1 cellular context compared by ENCODE assay signal in the genomic region with DNA sequence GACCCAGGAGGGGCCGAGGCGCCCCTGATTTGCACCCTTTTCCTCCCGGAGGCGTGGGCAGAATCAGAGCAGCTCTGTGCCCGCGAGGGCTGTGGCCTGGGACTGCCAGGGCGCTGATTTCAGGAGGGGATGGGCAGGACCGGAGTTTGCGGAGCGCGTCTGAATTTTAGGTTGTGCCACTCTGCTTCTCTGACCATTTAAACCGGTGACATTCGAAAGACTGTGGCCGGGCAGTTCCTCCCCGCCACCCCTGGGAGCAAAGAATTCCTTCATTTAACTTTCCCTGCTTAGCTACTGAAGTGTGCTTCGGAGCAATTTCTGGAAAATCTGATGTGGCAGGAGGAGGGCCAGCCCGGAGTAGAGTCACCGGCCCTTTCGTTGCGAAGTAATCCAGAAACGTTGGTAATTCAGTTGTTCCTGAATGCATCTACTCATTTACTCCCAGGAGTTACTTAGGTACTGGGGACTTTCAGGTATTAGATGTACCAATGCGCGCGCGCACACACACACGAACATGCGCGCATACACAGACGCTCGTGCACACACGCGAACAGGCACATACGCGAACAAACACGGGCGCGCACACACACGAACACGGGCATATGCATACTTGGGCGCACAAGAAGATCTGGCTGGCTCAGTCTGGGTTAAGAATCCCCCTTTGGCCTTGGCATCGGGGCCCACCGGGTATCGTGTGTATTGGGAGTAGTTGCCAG.
A peak's percentile ranks its signal among the peaks of the same experiment; 100 is the strongest.
TF ChIP-seq lines count a peak whose summit lies in the region.

No MANE protein-coding gene starts in this region.

TF ChIP-seq in HepG2, 621 proteins besides CTCF, POLR2A, EP300 and RAD21 (continued from another document and continues in another):
- TF ChIP-seq, protein P1, sequence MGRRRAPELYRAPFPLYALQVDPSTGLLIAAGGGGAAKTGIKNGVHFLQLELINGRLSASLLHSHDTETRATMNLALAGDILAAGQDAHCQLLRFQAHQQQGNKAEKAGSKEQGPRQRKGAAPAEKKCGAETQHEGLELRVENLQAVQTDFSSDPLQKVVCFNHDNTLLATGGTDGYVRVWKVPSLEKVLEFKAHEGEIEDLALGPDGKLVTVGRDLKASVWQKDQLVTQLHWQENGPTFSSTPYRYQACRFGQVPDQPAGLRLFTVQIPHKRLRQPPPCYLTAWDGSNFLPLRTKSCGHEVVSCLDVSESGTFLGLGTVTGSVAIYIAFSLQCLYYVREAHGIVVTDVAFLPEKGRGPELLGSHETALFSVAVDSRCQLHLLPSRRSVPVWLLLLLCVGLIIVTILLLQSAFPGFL (CRISPR knock-in tag; IDR thresholded peaks at IDR 0.05) = peak; percentile 89; the same call in 1 of the 2 replicates
- peak; percentile 70; the same call in 1 of the 2 replicates for TF ChIP-seq CAMTA2 (CRISPR knock-in tag; IDR thresholded peaks at IDR 0.05; ENCODE audit: borderline replicate concordance)
- no peak for TF ChIP-seq CBX2 (IDR thresholded peaks at IDR 0.05; ENCODE audit: low read depth, low read length)
- no peak for TF ChIP-seq CBX2 (CRISPR knock-in tag; IDR thresholded peaks at IDR 0.05; ENCODE audit: low read depth)
- TF ChIP-seq, protein P2, sequence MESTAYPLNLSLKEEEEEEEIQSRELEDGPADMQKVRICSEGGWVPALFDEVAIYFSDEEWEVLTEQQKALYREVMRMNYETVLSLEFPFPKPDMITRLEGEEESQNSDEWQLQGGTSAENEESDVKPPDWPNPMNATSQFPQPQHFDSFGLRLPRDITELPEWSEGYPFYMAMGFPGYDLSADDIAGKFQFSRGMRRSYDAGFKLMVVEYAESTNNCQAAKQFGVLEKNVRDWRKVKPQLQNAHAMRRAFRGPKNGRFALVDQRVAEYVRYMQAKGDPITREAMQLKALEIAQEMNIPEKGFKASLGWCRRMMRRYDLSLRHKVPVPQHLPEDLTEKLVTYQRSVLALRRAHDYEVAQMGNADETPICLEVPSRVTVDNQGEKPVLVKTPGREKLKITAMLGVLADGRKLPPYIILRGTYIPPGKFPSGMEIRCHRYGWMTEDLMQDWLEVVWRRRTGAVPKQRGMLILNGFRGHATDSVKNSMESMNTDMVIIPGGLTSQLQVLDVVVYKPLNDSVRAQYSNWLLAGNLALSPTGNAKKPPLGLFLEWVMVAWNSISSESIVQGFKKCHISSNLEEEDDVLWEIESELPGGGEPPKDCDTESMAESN (CRISPR knock-in tag; conservative IDR thresholded peaks at IDR 0.05) = peak; percentile 36
- no peak for TF ChIP-seq ZKSCAN8 (CRISPR knock-in tag; IDR thresholded peaks at IDR 0.05; ENCODE audit: borderline replicate concordance)
- peak; percentile 65; the same call in 1 of the 2 replicates for TF ChIP-seq HDAC1 (CRISPR knock-in tag; IDR thresholded peaks at IDR 0.05)
- no peak for TF ChIP-seq ZNF143 (CRISPR knock-in tag; IDR thresholded peaks at IDR 0.05)
- TF ChIP-seq, protein P3, sequence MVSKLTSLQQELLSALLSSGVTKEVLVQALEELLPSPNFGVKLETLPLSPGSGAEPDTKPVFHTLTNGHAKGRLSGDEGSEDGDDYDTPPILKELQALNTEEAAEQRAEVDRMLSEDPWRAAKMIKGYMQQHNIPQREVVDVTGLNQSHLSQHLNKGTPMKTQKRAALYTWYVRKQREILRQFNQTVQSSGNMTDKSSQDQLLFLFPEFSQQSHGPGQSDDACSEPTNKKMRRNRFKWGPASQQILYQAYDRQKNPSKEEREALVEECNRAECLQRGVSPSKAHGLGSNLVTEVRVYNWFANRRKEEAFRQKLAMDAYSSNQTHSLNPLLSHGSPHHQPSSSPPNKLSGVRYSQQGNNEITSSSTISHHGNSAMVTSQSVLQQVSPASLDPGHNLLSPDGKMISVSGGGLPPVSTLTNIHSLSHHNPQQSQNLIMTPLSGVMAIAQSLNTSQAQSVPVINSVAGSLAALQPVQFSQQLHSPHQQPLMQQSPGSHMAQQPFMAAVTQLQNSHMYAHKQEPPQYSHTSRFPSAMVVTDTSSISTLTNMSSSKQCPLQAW (CRISPR knock-in tag; IDR thresholded peaks at IDR 0.05) = peak; percentile 31; the same call in 1 of the 2 replicates
- TF ChIP-seq, protein P4, sequence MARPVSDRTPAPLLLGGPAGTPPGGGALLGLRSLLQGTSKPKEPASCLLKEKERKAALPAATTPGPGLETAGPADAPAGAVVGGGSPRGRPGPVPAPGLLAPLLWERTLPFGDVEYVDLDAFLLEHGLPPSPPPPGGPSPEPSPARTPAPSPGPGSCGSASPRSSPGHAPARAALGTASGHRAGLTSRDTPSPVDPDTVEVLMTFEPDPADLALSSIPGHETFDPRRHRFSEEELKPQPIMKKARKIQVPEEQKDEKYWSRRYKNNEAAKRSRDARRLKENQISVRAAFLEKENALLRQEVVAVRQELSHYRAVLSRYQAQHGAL (CRISPR knock-in tag; IDR thresholded peaks at IDR 0.05; ENCODE audit: not compliant biosample characterization) = peak; percentile 55
- TF ChIP-seq HCFC1 (IDR thresholded peaks at IDR 0.05; ENCODE audit: low read depth, low read length) = no peak
- peak; percentile 43; the same call in 1 of the 2 replicates for TF ChIP-seq ZSCAN29 (CRISPR knock-in tag; conservative IDR thresholded peaks at IDR 0.05)
- TF ChIP-seq, protein P5, sequence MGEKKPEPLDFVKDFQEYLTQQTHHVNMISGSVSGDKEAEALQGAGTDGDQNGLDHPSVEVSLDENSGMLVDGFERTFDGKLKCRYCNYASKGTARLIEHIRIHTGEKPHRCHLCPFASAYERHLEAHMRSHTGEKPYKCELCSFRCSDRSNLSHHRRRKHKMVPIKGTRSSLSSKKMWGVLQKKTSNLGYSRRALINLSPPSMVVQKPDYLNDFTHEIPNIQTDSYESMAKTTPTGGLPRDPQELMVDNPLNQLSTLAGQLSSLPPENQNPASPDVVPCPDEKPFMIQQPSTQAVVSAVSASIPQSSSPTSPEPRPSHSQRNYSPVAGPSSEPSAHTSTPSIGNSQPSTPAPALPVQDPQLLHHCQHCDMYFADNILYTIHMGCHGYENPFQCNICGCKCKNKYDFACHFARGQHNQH (CRISPR knock-in tag; IDR thresholded peaks at IDR 0.05) = 0 out of 2 replicates have a peak, but pooled peaks have one; percentile 34
- TF ChIP-seq PRMT3 (CRISPR knock-in tag; IDR thresholded peaks at IDR 0.05; ENCODE audit: borderline replicate concordance, low read depth) = 0 out of 2 replicates have a peak, but pooled peaks have one; percentile 3
- no peak; the same call in 1 of the 2 replicates for TF ChIP-seq AHR (CRISPR knock-in tag; IDR thresholded peaks at IDR 0.05)
- TF ChIP-seq, protein P6, sequence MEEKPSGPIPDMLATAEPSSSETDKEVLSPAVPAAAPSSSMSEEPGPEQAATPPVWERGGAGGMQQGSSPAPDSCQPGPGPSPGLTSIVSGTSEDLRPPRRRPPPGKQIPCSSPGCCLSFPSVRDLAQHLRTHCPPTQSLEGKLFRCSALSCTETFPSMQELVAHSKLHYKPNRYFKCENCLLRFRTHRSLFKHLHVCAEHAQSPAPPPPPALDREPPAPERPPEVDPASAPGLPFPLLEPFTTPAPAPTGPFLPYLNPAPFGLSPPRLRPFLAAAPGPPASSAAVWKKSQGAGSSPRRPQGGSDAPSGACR (CRISPR knock-in tag; IDR thresholded peaks at IDR 0.05) = peak; percentile 82; the same call in 1 of the 2 replicates
- TF ChIP-seq, protein P7, sequence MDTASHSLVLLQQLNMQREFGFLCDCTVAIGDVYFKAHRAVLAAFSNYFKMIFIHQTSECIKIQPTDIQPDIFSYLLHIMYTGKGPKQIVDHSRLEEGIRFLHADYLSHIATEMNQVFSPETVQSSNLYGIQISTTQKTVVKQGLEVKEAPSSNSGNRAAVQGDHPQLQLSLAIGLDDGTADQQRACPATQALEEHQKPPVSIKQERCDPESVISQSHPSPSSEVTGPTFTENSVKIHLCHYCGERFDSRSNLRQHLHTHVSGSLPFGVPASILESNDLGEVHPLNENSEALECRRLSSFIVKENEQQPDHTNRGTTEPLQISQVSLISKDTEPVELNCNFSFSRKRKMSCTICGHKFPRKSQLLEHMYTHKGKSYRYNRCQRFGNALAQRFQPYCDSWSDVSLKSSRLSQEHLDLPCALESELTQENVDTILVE (CRISPR knock-in tag; IDR thresholded peaks at IDR 0.05) = 0 out of 2 replicates have a peak, but pooled peaks have one; percentile 28
- TF ChIP-seq, protein P8, sequence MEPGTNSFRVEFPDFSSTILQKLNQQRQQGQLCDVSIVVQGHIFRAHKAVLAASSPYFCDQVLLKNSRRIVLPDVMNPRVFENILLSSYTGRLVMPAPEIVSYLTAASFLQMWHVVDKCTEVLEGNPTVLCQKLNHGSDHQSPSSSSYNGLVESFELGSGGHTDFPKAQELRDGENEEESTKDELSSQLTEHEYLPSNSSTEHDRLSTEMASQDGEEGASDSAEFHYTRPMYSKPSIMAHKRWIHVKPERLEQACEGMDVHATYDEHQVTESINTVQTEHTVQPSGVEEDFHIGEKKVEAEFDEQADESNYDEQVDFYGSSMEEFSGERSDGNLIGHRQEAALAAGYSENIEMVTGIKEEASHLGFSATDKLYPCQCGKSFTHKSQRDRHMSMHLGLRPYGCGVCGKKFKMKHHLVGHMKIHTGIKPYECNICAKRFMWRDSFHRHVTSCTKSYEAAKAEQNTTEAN (CRISPR knock-in tag; conservative IDR thresholded peaks at IDR 0.05) = peak; percentile 83; the same call in 1 of the 2 replicates
- peak; percentile 10; the same call in 1 of the 2 replicates for TF ChIP-seq YEATS4 (CRISPR knock-in tag; IDR thresholded peaks at IDR 0.05; ENCODE audit: borderline replicate concordance)
- no peak for TF ChIP-seq SP1 (IDR thresholded peaks at IDR 0.05)
- no peak for TF ChIP-seq SP1 (CRISPR knock-in tag; IDR thresholded peaks at IDR 0.05)
- peak; percentile 48 for TF ChIP-seq TEAD3 (CRISPR knock-in tag; optimal IDR thresholded peaks at IDR 0.05; ENCODE audit: borderline replicate concordance)
- TF ChIP-seq HNRNPL (IDR thresholded peaks at IDR 0.05; ENCODE audit: low read depth, low read length) = peak; percentile 69
- TF ChIP-seq ZNF430 (CRISPR knock-in tag; IDR thresholded peaks at IDR 0.05) = peak; percentile 57; the same call in 1 of the 2 replicates
- TF ChIP-seq ZBTB3 (CRISPR knock-in tag; IDR thresholded peaks at IDR 0.05; ENCODE audit: borderline replicate concordance, low read depth) = peak; percentile 61; the same call in 1 of the 2 replicates
- TF ChIP-seq, protein P9, sequence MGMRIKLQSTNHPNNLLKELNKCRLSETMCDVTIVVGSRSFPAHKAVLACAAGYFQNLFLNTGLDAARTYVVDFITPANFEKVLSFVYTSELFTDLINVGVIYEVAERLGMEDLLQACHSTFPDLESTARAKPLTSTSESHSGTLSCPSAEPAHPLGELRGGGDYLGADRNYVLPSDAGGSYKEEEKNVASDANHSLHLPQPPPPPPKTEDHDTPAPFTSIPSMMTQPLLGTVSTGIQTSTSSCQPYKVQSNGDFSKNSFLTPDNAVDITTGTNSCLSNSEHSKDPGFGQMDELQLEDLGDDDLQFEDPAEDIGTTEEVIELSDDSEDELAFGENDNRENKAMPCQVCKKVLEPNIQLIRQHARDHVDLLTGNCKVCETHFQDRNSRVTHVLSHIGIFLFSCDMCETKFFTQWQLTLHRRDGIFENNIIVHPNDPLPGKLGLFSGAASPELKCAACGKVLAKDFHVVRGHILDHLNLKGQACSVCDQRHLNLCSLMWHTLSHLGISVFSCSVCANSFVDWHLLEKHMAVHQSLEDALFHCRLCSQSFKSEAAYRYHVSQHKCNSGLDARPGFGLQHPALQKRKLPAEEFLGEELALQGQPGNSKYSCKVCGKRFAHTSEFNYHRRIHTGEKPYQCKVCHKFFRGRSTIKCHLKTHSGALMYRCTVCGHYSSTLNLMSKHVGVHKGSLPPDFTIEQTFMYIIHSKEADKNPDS (CRISPR knock-in tag; IDR thresholded peaks at IDR 0.05) = peak; percentile 100
- no peak for TF ChIP-seq RBAK (CRISPR knock-in tag; IDR thresholded peaks at IDR 0.05)
- no peak for TF ChIP-seq SYNCRIP (IDR thresholded peaks at IDR 0.05; ENCODE audit: insufficient read depth, low read depth, low read length)
- TF ChIP-seq, protein P10, sequence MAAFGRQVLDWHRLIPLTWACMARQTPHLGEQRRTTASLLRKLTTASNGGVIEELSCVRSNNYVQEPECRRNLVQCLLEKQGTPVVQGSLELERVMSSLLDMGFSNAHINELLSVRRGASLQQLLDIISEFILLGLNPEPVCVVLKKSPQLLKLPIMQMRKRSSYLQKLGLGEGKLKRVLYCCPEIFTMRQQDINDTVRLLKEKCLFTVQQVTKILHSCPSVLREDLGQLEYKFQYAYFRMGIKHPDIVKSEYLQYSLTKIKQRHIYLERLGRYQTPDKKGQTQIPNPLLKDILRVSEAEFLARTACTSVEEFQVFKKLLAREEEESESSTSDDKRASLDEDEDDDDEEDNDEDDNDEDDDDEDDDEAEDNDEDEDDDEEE (CRISPR knock-in tag; IDR thresholded peaks at IDR 0.05) = 0 out of 2 replicates have a peak, but pooled peaks have one; percentile 39
- 0 out of 2 replicates have a peak, but pooled peaks have one; percentile 44 for TF ChIP-seq ZFP82 (CRISPR knock-in tag; IDR thresholded peaks at IDR 0.05; ENCODE audit: borderline replicate concordance)
- peak; percentile 37; the same call in 1 of the 2 replicates for TF ChIP-seq FOXJ3 (CRISPR knock-in tag; IDR thresholded peaks at IDR 0.05; ENCODE audit: borderline replicate concordance)
- TF ChIP-seq CREM (IDR thresholded peaks at IDR 0.05) = peak; percentile 10; the same call in 1 of the 2 replicates
- peak; percentile 25; the same call in 1 of the 2 replicates for TF ChIP-seq CREM (CRISPR knock-in tag; IDR thresholded peaks at IDR 0.05)
- no peak for TF ChIP-seq ETV6 (CRISPR knock-in tag; conservative IDR thresholded peaks at IDR 0.05)
- TF ChIP-seq KLF15 (CRISPR knock-in tag; IDR thresholded peaks at IDR 0.05; ENCODE audit: borderline replicate concordance) = no peak; the same call in 1 of the 2 replicates
- no peak for TF ChIP-seq ZNF552 (CRISPR knock-in tag; IDR thresholded peaks at IDR 0.05; ENCODE audit: borderline replicate concordance)
- TF ChIP-seq, protein P11, sequence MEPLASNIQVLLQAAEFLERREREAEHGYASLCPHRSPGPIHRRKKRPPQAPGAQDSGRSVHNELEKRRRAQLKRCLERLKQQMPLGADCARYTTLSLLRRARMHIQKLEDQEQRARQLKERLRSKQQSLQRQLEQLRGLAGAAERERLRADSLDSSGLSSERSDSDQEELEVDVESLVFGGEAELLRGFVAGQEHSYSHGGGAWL (CRISPR knock-in tag; IDR thresholded peaks at IDR 0.05) = 0 out of 2 replicates have a peak, but pooled peaks have one; percentile 4
- TF ChIP-seq ZMYM2 (CRISPR knock-in tag; IDR thresholded peaks at IDR 0.05) = peak; percentile 89
- TF ChIP-seq, protein P12, sequence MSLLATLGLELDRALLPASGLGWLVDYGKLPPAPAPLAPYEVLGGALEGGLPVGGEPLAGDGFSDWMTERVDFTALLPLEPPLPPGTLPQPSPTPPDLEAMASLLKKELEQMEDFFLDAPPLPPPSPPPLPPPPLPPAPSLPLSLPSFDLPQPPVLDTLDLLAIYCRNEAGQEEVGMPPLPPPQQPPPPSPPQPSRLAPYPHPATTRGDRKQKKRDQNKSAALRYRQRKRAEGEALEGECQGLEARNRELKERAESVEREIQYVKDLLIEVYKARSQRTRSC (CRISPR knock-in tag; IDR thresholded peaks at IDR 0.05; ENCODE audit: low read depth) = no peak
- TF ChIP-seq TARDBP (CRISPR knock-in tag; IDR thresholded peaks at IDR 0.05) = peak; percentile 67
- TF ChIP-seq POGZ (CRISPR knock-in tag; IDR thresholded peaks at IDR 0.05) = peak; percentile 37; the same call in 1 of the 2 replicates
- no peak for TF ChIP-seq ZNF644 (CRISPR knock-in tag; IDR thresholded peaks at IDR 0.05; ENCODE audit: low read depth)
- TF ChIP-seq ZNF441 (CRISPR knock-in tag; IDR thresholded peaks at IDR 0.05; ENCODE audit: borderline replicate concordance) = peak; percentile 56; the same call in 1 of the 2 replicates
- no peak for TF ChIP-seq WIZ (CRISPR knock-in tag; IDR thresholded peaks at IDR 0.05)
- no peak for TF ChIP-seq ZNF850 (CRISPR knock-in tag; conservative IDR thresholded peaks at IDR 0.05)
- peak; percentile 37; the same call in 1 of the 2 replicates for TF ChIP-seq KMT2B (CRISPR knock-in tag; IDR thresholded peaks at IDR 0.05)
- peak; percentile 33; the same call in 1 of the 2 replicates for TF ChIP-seq ZNF777 (CRISPR knock-in tag; IDR thresholded peaks at IDR 0.05)
- no peak for TF ChIP-seq HMGA1 (CRISPR knock-in tag; conservative IDR thresholded peaks at IDR 0.05)
